ENCODE assay signal across 8 cellular contexts in genomic region chr7:14717711-14718304, GRCh38.
A peak's percentile ranks its signal among the peaks of the same experiment; 100 is the strongest.
DNase-seq lines count a peak whose midpoint lies in the region; ATAC-seq and TF ChIP-seq lines count a peak whose summit lies in the region.

No MANE protein-coding gene starts in this region.

- no peak overlapping the region for H3K4me3 Mint-ChIP-seq in stimulated activated naive CD8-positive, alpha-beta T cell treated with anti-CD3 and anti-CD28 coated beads, Interleukin-15, amount 100 ng/mL, for 72 hours

- TF ChIP-seq CTCF in cardiac muscle cell (IDR thresholded peaks at IDR 0.05; ENCODE audit: low read depth, low read length): peak; percentile 56
- peak; percentile 7 for TF ChIP-seq CTCF in parathyroid adenoma (IDR thresholded peaks at IDR 0.05)

- H3K36me3 ChIP-seq in cardiac muscle cell (no peaks in the 10 kb centered on the region), parathyroid adenoma (ENCODE audit: control insufficient read depth, insufficient read depth, low read length) (no peaks in the 10 kb centered on the region)

- no peak overlapping the region for H3K4me2 ChIP-seq in parathyroid adenoma (ENCODE audit: low read length)

- intact Hi-C loops in left cardiac atrium (cut with DNase I): loop anchor here (1.0 to 5.0 kb wide), 2 partner anchors 298 to 299 kb away; no protein-coding TSS in a partner anchor

- no peak overlapping the region for H3K27ac ChIP-seq in cardiac muscle cell
- no peak overlapping the region for H3K27ac ChIP-seq in parathyroid adenoma

- DNase-seq in cardiac muscle cell (ENCODE audit: low read depth in 1 of 2, low spot score in 1 of 2) (peak; percentile 45 to 47), left cardiac atrium (no peak), NCI-H345 (lab: John Stamatoyannopoulos, UW) (peak; percentile 18), cerebellum (ENCODE audit: low spot score) (peak; percentile 24), putamen (ENCODE audit: low spot score) (no peak)
- no peak for DNase-seq in stimulated activated naive CD8-positive, alpha-beta T cell treated with anti-CD3 and anti-CD28 coated beads, Interleukin-15, amount 100 ng/mL, for 72 hours

- H3K27me3 Mint-ChIP-seq in stimulated activated naive CD8-positive, alpha-beta T cell treated with anti-CD3 and anti-CD28 coated beads, Interleukin-15, amount 100 ng/mL, for 72 hours: no peaks in the 10 kb centered on the region

- no peak overlapping the region for H3K9ac ChIP-seq in parathyroid adenoma

- no peaks in the 10 kb centered on the region for H3K27me3 ChIP-seq in cardiac muscle cell
- no peaks in the 10 kb centered on the region for H3K27me3 ChIP-seq in parathyroid adenoma (ENCODE audit: control insufficient read depth, insufficient read depth, low read length)

- H3K4me1 Mint-ChIP-seq in stimulated activated naive CD8-positive, alpha-beta T cell treated with anti-CD3 and anti-CD28 coated beads, Interleukin-15, amount 100 ng/mL, for 72 hours: no peaks in the 10 kb centered on the region

- H3K27ac Mint-ChIP-seq in stimulated activated naive CD8-positive, alpha-beta T cell treated with anti-CD3 and anti-CD28 coated beads, Interleukin-15, amount 100 ng/mL, for 72 hours: no peak overlapping the region

- H3K9me3 ChIP-seq in cardiac muscle cell (ENCODE audit: low read depth) (no peaks in the 10 kb centered on the region), parathyroid adenoma (ENCODE audit: control insufficient read depth, low read length) (no peaks in the 10 kb centered on the region)

- H2AFZ ChIP-seq in parathyroid adenoma: no peak overlapping the region

- ATAC-seq in left cardiac atrium (no peak), GM18505 (IDR thresholded peaks at IDR 0.05; ENCODE audit: unreplicated experiment) (no peak)
- no peak for ATAC-seq in stimulated activated naive CD8-positive, alpha-beta T cell treated with anti-CD3 and anti-CD28 coated beads, Interleukin-15, amount 100 ng/mL, for 72 hours

- H3K4me3 ChIP-seq in cardiac muscle cell: no peak overlapping the region
- no peak overlapping the region for H3K4me3 ChIP-seq in parathyroid adenoma (ENCODE audit: low read depth, low read length)

- no peak for TF ChIP-seq POLR2A in GM18505 (IDR thresholded peaks at IDR 0.05; ENCODE audit: borderline replicate concordance, extremely low read depth, insufficient read depth, insufficient read length)

- H3K4me1 ChIP-seq in cardiac muscle cell (ENCODE audit: low read depth) (no peaks in the 10 kb centered on the region), parathyroid adenoma (no peaks in the 10 kb centered on the region)

- H3K79me2 ChIP-seq in parathyroid adenoma: no peaks in the 10 kb centered on the region

- no peaks in the 10 kb centered on the region for H3K9me3 Mint-ChIP-seq in stimulated activated naive CD8-positive, alpha-beta T cell treated with anti-CD3 and anti-CD28 coated beads, Interleukin-15, amount 100 ng/mL, for 72 hours

Comparison
In these comparisons a context has a peak if more than half of its experiments do, and no peak if none do; other contexts are left out.
1. DNase-seq: peak in cardiac muscle cell (2 of 2), NCI-H345 (single experiment) and cerebellum (single experiment); none in left cardiac atrium (single experiment), putamen (single experiment) and stimulated activated naive CD8-positive, alpha-beta T cell treated with anti-CD3 and anti-CD28 coated beads, Interleukin-15, amount 100 ng/mL, for 72 hours (0 of 2).